In the genomic region with DNA sequence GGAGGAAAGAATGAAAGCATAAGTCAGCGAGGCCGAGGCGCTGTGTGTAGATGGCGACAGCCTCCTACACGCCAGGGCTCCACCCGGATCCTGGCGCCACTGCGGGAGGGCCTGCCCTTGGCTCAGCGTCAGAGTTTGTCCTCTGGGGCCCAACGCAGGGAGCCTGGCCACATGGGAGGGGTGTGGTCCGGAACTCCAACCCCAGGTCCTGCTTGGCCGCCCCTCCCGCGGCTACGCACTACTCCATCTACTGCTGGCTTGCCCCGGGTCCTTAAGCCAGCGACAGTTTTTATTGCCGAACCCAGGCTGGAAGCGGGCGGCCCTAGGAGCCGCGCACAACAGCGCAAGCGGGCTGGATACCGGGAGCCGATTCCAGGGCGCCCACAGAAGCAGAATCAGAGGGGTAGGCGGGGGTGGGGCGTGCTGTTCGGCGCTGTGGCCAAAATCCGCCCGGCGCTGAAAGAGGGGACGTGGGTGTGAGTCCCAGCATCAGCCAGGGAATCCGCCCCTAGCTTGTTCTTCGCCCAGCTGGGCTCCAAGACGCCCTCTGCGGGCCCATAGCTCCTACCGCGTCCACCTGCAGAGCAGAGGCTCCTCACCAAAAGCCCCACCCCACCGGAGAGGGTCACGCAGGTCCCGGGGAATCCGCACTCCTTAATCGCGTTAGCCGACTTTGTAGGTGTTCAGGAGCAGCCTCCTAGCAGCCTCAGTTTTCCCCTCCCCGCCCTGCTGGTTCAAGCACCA, we compare ENCODE assay signal across 1 cellular context.
TF ChIP-seq lines count a peak whose summit lies in the region.

No MANE protein-coding gene starts in this region.

TF ChIP-seq in HepG2, 621 proteins besides CTCF, POLR2A, EP300 and RAD21 (continued from another document and continues in another):
- TF ChIP-seq, protein P1, sequence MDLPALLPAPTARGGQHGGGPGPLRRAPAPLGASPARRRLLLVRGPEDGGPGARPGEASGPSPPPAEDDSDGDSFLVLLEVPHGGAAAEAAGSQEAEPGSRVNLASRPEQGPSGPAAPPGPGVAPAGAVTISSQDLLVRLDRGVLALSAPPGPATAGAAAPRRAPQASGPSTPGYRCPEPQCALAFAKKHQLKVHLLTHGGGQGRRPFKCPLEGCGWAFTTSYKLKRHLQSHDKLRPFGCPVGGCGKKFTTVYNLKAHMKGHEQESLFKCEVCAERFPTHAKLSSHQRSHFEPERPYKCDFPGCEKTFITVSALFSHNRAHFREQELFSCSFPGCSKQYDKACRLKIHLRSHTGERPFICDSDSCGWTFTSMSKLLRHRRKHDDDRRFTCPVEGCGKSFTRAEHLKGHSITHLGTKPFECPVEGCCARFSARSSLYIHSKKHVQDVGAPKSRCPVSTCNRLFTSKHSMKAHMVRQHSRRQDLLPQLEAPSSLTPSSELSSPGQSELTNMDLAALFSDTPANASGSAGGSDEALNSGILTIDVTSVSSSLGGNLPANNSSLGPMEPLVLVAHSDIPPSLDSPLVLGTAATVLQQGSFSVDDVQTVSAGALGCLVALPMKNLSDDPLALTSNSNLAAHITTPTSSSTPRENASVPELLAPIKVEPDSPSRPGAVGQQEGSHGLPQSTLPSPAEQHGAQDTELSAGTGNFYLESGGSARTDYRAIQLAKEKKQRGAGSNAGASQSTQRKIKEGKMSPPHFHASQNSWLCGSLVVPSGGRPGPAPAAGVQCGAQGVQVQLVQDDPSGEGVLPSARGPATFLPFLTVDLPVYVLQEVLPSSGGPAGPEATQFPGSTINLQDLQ (CRISPR knock-in tag; IDR thresholded peaks at IDR 0.05): 0 out of 2 replicates have a peak, but pooled peaks have one; percentile 24
- TF ChIP-seq KDM5B (CRISPR knock-in tag; IDR thresholded peaks at IDR 0.05; ENCODE audit: borderline replicate concordance) (peak; percentile 76; the same call in 1 of the 2 replicates), ZNF747 (CRISPR knock-in tag; IDR thresholded peaks at IDR 0.05; ENCODE audit: borderline replicate concordance) (no peak), ZNF335 (CRISPR knock-in tag; IDR thresholded peaks at IDR 0.05) (peak; percentile 51; the same call in 1 of the 2 replicates), NCOA1 (CRISPR knock-in tag; IDR thresholded peaks at IDR 0.05) (0 out of 2 replicates have a peak, but pooled peaks have one; percentile 23), MYC (CRISPR knock-in tag; IDR thresholded peaks at IDR 0.05; ENCODE audit: borderline replicate concordance) (peak; percentile 95), NRL (CRISPR knock-in tag; IDR thresholded peaks at IDR 0.05; ENCODE audit: borderline replicate concordance) (peak; percentile 27; the same call in 1 of the 2 replicates), ZFP90 (CRISPR knock-in tag; IDR thresholded peaks at IDR 0.05; ENCODE audit: borderline replicate concordance) (peak; percentile 21; the same call in 1 of the 2 replicates), ELF4 (CRISPR knock-in tag; IDR thresholded peaks at IDR 0.05; ENCODE audit: borderline replicate concordance) (no peak), HNRNPL (IDR thresholded peaks at IDR 0.05; ENCODE audit: low read depth, low read length) (peak; percentile 63; the same call in 1 of the 2 replicates), HNRNPUL1 (IDR thresholded peaks at IDR 0.05; ENCODE audit: low read depth, low read length) (0 out of 2 replicates have a peak, but pooled peaks have one; percentile 39), ZNF772 (CRISPR knock-in tag; IDR thresholded peaks at IDR 0.05) (peak; percentile 70; the same call in 1 of the 2 replicates), FOXK2 (IDR thresholded peaks at IDR 0.05) (no peak), ATF1 (CRISPR knock-in tag; IDR thresholded peaks at IDR 0.05) (no peak), ASH2L (IDR thresholded peaks at IDR 0.05; ENCODE audit: insufficient read length, low read depth, low read length) (peak; percentile 80), KDM1A (CRISPR knock-in tag; IDR thresholded peaks at IDR 0.05) (no peak), ZNF614 (CRISPR knock-in tag; IDR thresholded peaks at IDR 0.05; ENCODE audit: borderline replicate concordance) (peak; percentile 74), ZNF839 (CRISPR knock-in tag; IDR thresholded peaks at IDR 0.05; ENCODE audit: borderline replicate concordance) (no peak), FOXC1 (CRISPR knock-in tag; IDR thresholded peaks at IDR 0.05; ENCODE audit: borderline replicate concordance) (peak; percentile 88), ZNF546 (CRISPR knock-in tag; conservative IDR thresholded peaks at IDR 0.05) (no peak), EED (CRISPR knock-in tag; IDR thresholded peaks at IDR 0.05) (no peak), NONO (IDR thresholded peaks at IDR 0.05) (no peak), NONO (CRISPR knock-in tag; conservative IDR thresholded peaks at IDR 0.05) (peak; percentile 83), RFX3 (CRISPR knock-in tag; IDR thresholded peaks at IDR 0.05) (no peak), ZNF350 (CRISPR knock-in tag; IDR thresholded peaks at IDR 0.05; ENCODE audit: borderline replicate concordance, low read depth) (peak; percentile 83; the same call in 1 of the 2 replicates), FOSL2 (CRISPR knock-in tag; IDR thresholded peaks at IDR 0.05) (peak; percentile 42; the same call in 1 of the 2 replicates)
- TF ChIP-seq, protein P2, sequence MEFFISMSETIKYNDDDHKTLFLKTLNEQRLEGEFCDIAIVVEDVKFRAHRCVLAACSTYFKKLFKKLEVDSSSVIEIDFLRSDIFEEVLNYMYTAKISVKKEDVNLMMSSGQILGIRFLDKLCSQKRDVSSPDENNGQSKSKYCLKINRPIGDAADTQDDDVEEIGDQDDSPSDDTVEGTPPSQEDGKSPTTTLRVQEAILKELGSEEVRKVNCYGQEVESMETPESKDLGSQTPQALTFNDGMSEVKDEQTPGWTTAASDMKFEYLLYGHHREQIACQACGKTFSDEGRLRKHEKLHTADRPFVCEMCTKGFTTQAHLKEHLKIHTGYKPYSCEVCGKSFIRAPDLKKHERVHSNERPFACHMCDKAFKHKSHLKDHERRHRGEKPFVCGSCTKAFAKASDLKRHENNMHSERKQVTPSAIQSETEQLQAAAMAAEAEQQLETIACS (CRISPR knock-in tag; IDR thresholded peaks at IDR 0.05): no peak
- TF ChIP-seq, protein P3, sequence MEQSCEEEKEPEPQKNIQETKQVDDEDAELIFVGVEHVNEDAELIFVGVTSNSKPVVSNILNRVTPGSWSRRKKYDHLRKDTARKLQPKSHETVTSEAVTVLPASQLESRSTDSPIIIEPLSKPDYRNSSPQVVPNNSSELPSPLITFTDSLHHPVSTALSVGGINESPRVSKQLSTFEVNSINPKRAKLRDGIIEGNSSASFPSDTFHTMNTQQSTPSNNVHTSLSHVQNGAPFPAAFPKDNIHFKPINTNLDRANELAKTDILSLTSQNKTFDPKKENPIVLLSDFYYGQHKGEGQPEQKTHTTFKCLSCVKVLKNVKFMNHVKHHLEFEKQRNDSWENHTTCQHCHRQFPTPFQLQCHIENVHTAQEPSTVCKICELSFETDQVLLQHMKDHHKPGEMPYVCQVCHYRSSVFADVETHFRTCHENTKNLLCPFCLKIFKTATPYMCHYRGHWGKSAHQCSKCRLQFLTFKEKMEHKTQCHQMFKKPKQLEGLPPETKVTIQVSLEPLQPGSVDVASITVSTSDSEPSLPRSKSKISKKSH (CRISPR knock-in tag; IDR thresholded peaks at IDR 0.05; ENCODE audit: borderline replicate concordance): peak; percentile 59; the same call in 1 of the 2 replicates
- TF ChIP-seq, protein P4, sequence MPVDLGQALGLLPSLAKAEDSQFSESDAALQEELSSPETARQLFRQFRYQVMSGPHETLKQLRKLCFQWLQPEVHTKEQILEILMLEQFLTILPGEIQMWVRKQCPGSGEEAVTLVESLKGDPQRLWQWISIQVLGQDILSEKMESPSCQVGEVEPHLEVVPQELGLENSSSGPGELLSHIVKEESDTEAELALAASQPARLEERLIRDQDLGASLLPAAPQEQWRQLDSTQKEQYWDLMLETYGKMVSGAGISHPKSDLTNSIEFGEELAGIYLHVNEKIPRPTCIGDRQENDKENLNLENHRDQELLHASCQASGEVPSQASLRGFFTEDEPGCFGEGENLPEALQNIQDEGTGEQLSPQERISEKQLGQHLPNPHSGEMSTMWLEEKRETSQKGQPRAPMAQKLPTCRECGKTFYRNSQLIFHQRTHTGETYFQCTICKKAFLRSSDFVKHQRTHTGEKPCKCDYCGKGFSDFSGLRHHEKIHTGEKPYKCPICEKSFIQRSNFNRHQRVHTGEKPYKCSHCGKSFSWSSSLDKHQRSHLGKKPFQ (CRISPR knock-in tag; IDR thresholded peaks at IDR 0.05; ENCODE audit: insufficient replicate concordance): peak; percentile 79
- TF ChIP-seq, protein P5, sequence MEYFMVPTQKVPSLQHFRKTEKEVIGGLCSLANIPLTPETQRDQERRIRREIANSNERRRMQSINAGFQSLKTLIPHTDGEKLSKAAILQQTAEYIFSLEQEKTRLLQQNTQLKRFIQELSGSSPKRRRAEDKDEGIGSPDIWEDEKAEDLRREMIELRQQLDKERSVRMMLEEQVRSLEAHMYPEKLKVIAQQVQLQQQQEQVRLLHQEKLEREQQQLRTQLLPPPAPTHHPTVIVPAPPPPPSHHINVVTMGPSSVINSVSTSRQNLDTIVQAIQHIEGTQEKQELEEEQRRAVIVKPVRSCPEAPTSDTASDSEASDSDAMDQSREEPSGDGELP (IDR thresholded peaks at IDR 0.05; ENCODE audit: borderline replicate concordance, low read depth): peak; percentile 78; the same call in 1 of the 2 replicates
- TF ChIP-seq, protein P6, sequence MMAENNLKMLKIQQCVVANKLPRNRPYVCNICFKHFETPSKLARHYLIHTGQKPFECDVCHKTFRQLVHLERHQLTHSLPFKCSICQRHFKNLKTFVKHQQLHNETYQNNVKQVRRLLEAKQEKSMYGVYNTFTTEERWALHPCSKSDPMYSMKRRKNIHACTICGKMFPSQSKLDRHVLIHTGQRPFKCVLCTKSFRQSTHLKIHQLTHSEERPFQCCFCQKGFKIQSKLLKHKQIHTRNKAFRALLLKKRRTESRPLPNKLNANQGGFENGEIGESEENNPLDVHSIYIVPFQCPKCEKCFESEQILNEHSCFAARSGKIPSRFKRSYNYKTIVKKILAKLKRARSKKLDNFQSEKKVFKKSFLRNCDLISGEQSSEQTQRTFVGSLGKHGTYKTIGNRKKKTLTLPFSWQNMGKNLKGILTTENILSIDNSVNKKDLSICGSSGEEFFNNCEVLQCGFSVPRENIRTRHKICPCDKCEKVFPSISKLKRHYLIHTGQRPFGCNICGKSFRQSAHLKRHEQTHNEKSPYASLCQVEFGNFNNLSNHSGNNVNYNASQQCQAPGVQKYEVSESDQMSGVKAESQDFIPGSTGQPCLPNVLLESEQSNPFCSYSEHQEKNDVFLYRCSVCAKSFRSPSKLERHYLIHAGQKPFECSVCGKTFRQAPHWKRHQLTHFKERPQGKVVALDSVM (CRISPR knock-in tag; IDR thresholded peaks at IDR 0.05): peak; percentile 26; the same call in 1 of the 2 replicates
- TF ChIP-seq, protein P7, sequence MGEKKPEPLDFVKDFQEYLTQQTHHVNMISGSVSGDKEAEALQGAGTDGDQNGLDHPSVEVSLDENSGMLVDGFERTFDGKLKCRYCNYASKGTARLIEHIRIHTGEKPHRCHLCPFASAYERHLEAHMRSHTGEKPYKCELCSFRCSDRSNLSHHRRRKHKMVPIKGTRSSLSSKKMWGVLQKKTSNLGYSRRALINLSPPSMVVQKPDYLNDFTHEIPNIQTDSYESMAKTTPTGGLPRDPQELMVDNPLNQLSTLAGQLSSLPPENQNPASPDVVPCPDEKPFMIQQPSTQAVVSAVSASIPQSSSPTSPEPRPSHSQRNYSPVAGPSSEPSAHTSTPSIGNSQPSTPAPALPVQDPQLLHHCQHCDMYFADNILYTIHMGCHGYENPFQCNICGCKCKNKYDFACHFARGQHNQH (CRISPR knock-in tag; IDR thresholded peaks at IDR 0.05): peak; percentile 59; the same call in 1 of the 2 replicates
- TF ChIP-seq, protein P8, sequence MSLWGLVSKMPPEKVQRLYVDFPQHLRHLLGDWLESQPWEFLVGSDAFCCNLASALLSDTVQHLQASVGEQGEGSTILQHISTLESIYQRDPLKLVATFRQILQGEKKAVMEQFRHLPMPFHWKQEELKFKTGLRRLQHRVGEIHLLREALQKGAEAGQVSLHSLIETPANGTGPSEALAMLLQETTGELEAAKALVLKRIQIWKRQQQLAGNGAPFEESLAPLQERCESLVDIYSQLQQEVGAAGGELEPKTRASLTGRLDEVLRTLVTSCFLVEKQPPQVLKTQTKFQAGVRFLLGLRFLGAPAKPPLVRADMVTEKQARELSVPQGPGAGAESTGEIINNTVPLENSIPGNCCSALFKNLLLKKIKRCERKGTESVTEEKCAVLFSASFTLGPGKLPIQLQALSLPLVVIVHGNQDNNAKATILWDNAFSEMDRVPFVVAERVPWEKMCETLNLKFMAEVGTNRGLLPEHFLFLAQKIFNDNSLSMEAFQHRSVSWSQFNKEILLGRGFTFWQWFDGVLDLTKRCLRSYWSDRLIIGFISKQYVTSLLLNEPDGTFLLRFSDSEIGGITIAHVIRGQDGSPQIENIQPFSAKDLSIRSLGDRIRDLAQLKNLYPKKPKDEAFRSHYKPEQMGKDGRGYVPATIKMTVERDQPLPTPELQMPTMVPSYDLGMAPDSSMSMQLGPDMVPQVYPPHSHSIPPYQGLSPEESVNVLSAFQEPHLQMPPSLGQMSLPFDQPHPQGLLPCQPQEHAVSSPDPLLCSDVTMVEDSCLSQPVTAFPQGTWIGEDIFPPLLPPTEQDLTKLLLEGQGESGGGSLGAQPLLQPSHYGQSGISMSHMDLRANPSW (CRISPR knock-in tag; IDR thresholded peaks at IDR 0.05; ENCODE audit: borderline replicate concordance): peak; percentile 71; the same call in 1 of the 2 replicates
- TF ChIP-seq, protein P9, sequence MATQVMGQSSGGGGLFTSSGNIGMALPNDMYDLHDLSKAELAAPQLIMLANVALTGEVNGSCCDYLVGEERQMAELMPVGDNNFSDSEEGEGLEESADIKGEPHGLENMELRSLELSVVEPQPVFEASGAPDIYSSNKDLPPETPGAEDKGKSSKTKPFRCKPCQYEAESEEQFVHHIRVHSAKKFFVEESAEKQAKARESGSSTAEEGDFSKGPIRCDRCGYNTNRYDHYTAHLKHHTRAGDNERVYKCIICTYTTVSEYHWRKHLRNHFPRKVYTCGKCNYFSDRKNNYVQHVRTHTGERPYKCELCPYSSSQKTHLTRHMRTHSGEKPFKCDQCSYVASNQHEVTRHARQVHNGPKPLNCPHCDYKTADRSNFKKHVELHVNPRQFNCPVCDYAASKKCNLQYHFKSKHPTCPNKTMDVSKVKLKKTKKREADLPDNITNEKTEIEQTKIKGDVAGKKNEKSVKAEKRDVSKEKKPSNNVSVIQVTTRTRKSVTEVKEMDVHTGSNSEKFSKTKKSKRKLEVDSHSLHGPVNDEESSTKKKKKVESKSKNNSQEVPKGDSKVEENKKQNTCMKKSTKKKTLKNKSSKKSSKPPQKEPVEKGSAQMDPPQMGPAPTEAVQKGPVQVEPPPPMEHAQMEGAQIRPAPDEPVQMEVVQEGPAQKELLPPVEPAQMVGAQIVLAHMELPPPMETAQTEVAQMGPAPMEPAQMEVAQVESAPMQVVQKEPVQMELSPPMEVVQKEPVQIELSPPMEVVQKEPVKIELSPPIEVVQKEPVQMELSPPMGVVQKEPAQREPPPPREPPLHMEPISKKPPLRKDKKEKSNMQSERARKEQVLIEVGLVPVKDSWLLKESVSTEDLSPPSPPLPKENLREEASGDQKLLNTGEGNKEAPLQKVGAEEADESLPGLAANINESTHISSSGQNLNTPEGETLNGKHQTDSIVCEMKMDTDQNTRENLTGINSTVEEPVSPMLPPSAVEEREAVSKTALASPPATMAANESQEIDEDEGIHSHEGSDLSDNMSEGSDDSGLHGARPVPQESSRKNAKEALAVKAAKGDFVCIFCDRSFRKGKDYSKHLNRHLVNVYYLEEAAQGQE (IDR thresholded peaks at IDR 0.05; ENCODE audit: borderline replicate concordance in 1 of 2, low read depth in 1 of 2, low read length in 2 of 2): peak in 1 of 2 experiments; percentile 21; a peak in 1 of 4 replicates
- TF ChIP-seq, protein P10, sequence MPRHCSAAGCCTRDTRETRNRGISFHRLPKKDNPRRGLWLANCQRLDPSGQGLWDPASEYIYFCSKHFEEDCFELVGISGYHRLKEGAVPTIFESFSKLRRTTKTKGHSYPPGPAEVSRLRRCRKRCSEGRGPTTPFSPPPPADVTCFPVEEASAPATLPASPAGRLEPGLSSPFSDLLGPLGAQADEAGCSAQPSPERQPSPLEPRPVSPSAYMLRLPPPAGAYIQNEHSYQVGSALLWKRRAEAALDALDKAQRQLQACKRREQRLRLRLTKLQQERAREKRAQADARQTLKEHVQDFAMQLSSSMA (CRISPR knock-in tag; IDR thresholded peaks at IDR 0.05): no peak
